Comparison of ENCODE assay signal across 8 cellular contexts in the genomic region with DNA sequence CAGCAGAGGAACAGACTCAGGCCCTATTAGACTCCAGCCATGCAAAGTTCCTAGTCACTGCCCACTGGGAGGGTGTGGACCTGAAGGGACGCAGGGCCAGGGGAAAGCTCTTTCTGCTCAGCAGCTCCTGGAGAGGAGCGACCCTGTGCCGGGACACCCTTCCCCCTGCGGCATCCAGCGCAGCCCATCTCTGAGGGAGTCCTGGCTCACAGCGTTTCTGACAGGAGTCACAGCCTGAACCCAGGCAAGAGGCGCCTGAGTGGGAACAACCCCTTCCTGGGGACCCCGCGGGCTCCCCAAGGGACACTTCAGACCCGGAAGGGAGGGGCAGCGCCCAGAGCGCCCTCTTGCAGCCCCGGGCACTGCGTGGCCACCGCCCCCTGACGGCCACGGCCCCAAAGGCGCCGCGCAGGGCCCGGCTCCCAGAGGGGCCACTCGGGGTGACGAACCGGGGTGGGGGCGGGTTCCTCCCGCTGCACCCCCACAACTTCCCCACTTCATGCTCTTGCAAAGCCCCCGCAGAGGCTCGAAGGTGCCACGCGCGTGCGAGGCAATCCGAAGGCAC. TPM values are rescaled to one million over a fixed set of nuclear protein-coding genes. Genes with fewer than 3 reads are reported as not detected.
DNase-seq lines count a peak whose midpoint lies in the region; ATAC-seq and TF ChIP-seq lines count a peak whose summit lies in the region.

No MANE protein-coding gene starts in this region.

- peak; percentile 15 for ATAC-seq in HG02938 (IDR thresholded peaks at IDR 0.05; ENCODE audit: unreplicated experiment)

- H3K4me3 ChIP-seq in SJSA1, result peak overlapping the region; percentile 96
- peak overlapping the region; percentile 94 to 100 (median 98) for H3K4me3 ChIP-seq in breast epithelium
- peak overlapping the region; percentile 99 for H3K4me3 ChIP-seq in smooth muscle cell

- peaks cover 53% of the 10 kb centered on the region for H4K20me1 ChIP-seq in smooth muscle cell (ENCODE audit: low read depth)

- no peaks in the 10 kb centered on the region for H3K27me3 ChIP-seq in SJSA1 (replicated peaks)
- no peaks in the 10 kb centered on the region for H3K27me3 ChIP-seq in breast epithelium
- no peaks in the 10 kb centered on the region for H3K27me3 ChIP-seq in smooth muscle cell (ENCODE audit: low read depth)

- intact Hi-C loops in breast epithelium (cut with DNase I; ENCODE audit: low total_unique reads), result no loop called here

- peak overlapping the region; percentile 83 for H3K9ac ChIP-seq in smooth muscle cell (ENCODE audit: low read depth)

- H3K36me3 ChIP-seq in SJSA1, result peaks cover 40% of the 10 kb centered on the region
- no peaks in the 10 kb centered on the region for H3K36me3 ChIP-seq in breast epithelium
- no peaks in the 10 kb centered on the region for H3K36me3 ChIP-seq in smooth muscle cell (ENCODE audit: low read depth)

- H3F3A ChIP-seq in smooth muscle cell (ENCODE audit: low read depth), result no peaks in the 10 kb centered on the region

- H3K9me3 ChIP-seq in SJSA1 (replicated peaks) (0 out of 2 replicates have a peak, but pooled peaks cover 3% of the 10 kb centered on the region), breast epithelium (no peaks in the 10 kb centered on the region), smooth muscle cell (replicated peaks; ENCODE audit: low read depth) (no peaks in the 10 kb centered on the region)

- TF ChIP-seq CTCF in breast epithelium (IDR thresholded peaks at IDR 0.05) (peak in 1 of 3 donors; percentile 6), smooth muscle cell (IDR thresholded peaks at IDR 0.05; ENCODE audit: borderline replicate concordance, insufficient read depth, poor library complexity, severe bottlenecking) (peak; percentile 30)

- H3K27ac ChIP-seq in SJSA1 (peak overlapping the region; percentile 57), breast epithelium (peak overlapping the region; percentile 86 to 98), smooth muscle cell (ENCODE audit: low read depth) (no peak overlapping the region)

- peaks cover 52% of the 10 kb centered on the region for H3K79me2 ChIP-seq in smooth muscle cell (ENCODE audit: low read depth)

- 8% methylated on average over 22 of the region's 33 CpGs for WGBS in smooth muscle cell (ENCODE audit: low lambda C conversion rate)

- H2AFZ ChIP-seq in smooth muscle cell (ENCODE audit: low read depth), result peak overlapping the region; percentile 39

- peak; percentile 82 for DNase-seq in activated effector memory CD4-positive, alpha-beta T cell treated with anti-CD3 and anti-CD28 coated beads, Interleukin-2, amount 50 U/mL, for 16 hours
- no peak for DNase-seq in activated effector memory CD4-positive, alpha-beta T cell treated with Interleukin-2 at 50 U/mL for 16 hours
- peak in 1 of 2 experiments; percentile 61 for DNase-seq in SJSA1 (ENCODE audit: low read depth in 1 of 2, low spot score in 2 of 2)
- DNase-seq in breast epithelium (ENCODE audit: low spot score in 2 of 2), result no peak
- DNase-seq in iPS-NIHi7 (ENCODE audit: extremely low spot score), result peak; percentile 28
- DNase-seq in smooth muscle cell (lab: John Stamatoyannopoulos, UW; ENCODE audit: unreplicated experiment), result no peak
- DNase-seq in NCI-H446 treated with DMSO at 0.1 percent for 48 hours (lab: John Stamatoyannopoulos, UW), result no peak

- peak overlapping the region; percentile 99 for H3K4me2 ChIP-seq in smooth muscle cell

- H3K4me1 ChIP-seq in SJSA1 (replicated peaks) (peaks cover 24% of the 10 kb centered on the region), breast epithelium (peaks cover 20 to 32% of the 10 kb centered on the region in 2 donors), smooth muscle cell (ENCODE audit: low read depth) (peaks cover 10% of the 10 kb centered on the region)

- no peak for TF ChIP-seq POLR2A in breast epithelium (IDR thresholded peaks at IDR 0.05)

RNA-seq across cellular contexts. Expression of gene UCKL1, which starts 0.9 kb away (rescaled TPM):
- 10.3 and 22.7 TPM in 2 replicates for total RNA-seq in SJSA1 (2014; rRNA removed; shearing (Covaris generic))
- total RNA-seq in breast epithelium, result 10 to 100 TPM; 24.2 to 44.9 (median 36.3) TPM
- total RNA-seq in smooth muscle cell, result 12.8 and 17.2 TPM in 2 replicates
- polyA plus RNA-seq in smooth muscle cell, result 22.6 and 29.3 TPM in 2 replicates

RNA-seq across cellular contexts. Expression of gene ZNF512B, which starts 14.4 kb away (rescaled TPM):
- 10.9 and 14.3 TPM in 2 replicates for total RNA-seq in SJSA1 (2014; rRNA removed; shearing (Covaris generic))
- total RNA-seq in breast epithelium (10 to 100 TPM in 1 of 3 donors, 1 to 10 TPM in 2; 5.8 to 12.7 (median 9.2) TPM), smooth muscle cell (4.6 and 6.8 TPM in 2 replicates)
- 5.6 and 7.7 TPM in 2 replicates for polyA plus RNA-seq in smooth muscle cell

RNA-seq across cellular contexts. Expression of gene SAMD10, which starts 24.1 kb away (rescaled TPM):
- total RNA-seq in SJSA1 (2014; rRNA removed; shearing (Covaris generic)), result 0.41 and 0.47 TPM in 2 replicates
- total RNA-seq in breast epithelium (1 to 10 TPM in 2 of 3 donors, under 1 TPM in 1; 0.96 to 3.3 (median 2.8) TPM), smooth muscle cell (0.13 and 0.27 TPM in 2 replicates)
- 1.2 and 4.3 TPM in 2 replicates for polyA plus RNA-seq in smooth muscle cell

RNA-seq across cellular contexts. Expression of gene PRPF6, which starts 25.6 kb away (rescaled TPM):
- total RNA-seq in SJSA1 (2014; rRNA removed; shearing (Covaris generic)), result 72.1 and 76.6 TPM in 2 replicates
- total RNA-seq in breast epithelium (10 to 100 TPM; 53.9 to 67.5 (median 59.6) TPM), smooth muscle cell (33.3 and 36.5 TPM in 2 replicates)
- 51.2 and 55.2 TPM in 2 replicates for polyA plus RNA-seq in smooth muscle cell

Comparison
In these comparisons a context has a peak if more than half of its experiments do, and no peak if none do; other contexts are left out.
1. DNase-seq: peak in activated effector memory CD4-positive, alpha-beta T cell treated with anti-CD3 and anti-CD28 coated beads, Interleukin-2, amount 50 U/mL, for 16 hours (single experiment) and iPS-NIHi7 (single experiment); none in activated effector memory CD4-positive, alpha-beta T cell treated with Interleukin-2 at 50 U/mL for 16 hours (single experiment), breast epithelium (0 of 2), smooth muscle cell (single experiment) and NCI-H446 treated with DMSO at 0.1 percent for 48 hours (single experiment).
2. Peak in every context shown above with its lines, with median percentiles within 50 percentile points of each other: H3K4me3 ChIP-seq.